Comparison of ENCODE assay signal across 9 cellular contexts in the genomic region with DNA sequence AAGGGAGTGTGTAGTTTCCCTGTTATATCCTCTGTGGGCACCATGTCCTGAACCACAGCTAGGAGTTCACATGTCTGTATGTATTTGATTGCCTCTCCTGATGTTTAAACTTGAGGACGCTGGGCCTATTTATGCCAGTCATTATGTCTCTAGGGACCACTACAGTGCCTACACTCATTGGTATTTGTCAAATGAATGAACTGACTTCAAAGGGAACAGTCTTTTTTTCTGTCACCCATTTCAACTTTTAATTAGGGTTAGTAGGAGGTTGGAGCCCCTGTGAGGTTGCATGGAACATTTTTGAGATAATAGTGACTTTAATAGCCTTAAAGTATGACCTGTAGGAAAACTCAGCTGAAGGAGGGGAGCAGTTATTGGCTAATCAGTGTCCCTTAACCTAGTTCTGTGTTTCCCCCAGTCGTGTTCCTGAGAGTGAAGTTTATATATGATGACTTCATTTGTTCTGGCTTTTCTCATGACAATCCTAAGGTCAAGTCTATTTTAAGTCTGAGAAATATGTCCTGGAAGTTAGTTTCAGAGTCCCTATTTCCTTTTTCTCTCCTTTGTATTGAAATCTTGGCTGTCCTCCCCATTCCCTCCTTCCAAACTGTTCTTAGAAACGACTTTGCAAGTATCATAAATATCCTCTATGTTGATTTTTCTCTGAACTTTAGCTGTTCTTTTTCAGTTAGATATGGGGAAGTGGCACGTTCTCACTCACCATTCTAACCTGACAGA. TPM values are rescaled to one million over a fixed set of nuclear protein-coding genes. Genes with fewer than 3 reads are reported as not detected.
DNase-seq lines count a peak whose midpoint lies in the region; ATAC-seq and TF ChIP-seq lines count a peak whose summit lies in the region.
"Had no signal": no experiment of that assay in that cellular context is flagged by ENCODE, and none has a peak within 500 bp of the region (broad histone marks: within the 10 kb centered on the region; RNA-seq: fewer than 3 reads in every experiment).

No MANE protein-coding gene starts in this region.

- H3K9me3 Mint-ChIP-seq in activated T-cell treated with anti-CD3 and anti-CD28 coated beads, Interleukin-2, amount 50 U/mL, for 4 hours: peaks cover 3% of the 10 kb centered on the region

- peaks cover 3% of the 10 kb centered on the region for H3K36me3 Mint-ChIP-seq in activated T-cell treated with anti-CD3 and anti-CD28 coated beads, Interleukin-2, amount 50 U/mL, for 4 hours (ENCODE audit: insufficient read depth)

- no peak overlapping the region for H3K4me3 Mint-ChIP-seq in activated T-cell treated with anti-CD3 and anti-CD28 coated beads, Interleukin-2, amount 50 U/mL, for 4 hours

- H3K27me3 Mint-ChIP-seq in activated T-cell treated with anti-CD3 and anti-CD28 coated beads, Interleukin-2, amount 50 U/mL, for 4 hours (ENCODE audit: low read depth): no peaks in the 10 kb centered on the region

- peaks cover 86% of the 10 kb centered on the region for H3K79me2 ChIP-seq in SK-N-SH (ENCODE audit: insufficient read depth)

- H4K20me1 ChIP-seq in SK-N-SH (ENCODE audit: insufficient read depth): peaks cover 19% of the 10 kb centered on the region; the same call in 1 of the 2 replicates

- H3K4me1 ChIP-seq in sigmoid colon (peaks cover 0 to 57% (median 48%) of the 10 kb centered on the region in 4 donors), SK-N-SH (ENCODE audit: control insufficient read depth in 1 of 2, insufficient read depth in 2 of 2, low read depth in 1 of 2, low read length in 1 of 2) (peaks cover 5 to 19% of the 10 kb centered on the region in 2 experiments; a peak in 2 of 4 replicates)

- TF ChIP-seq RAD21 in SK-N-SH (IDR thresholded peaks at IDR 0.05; ENCODE audit: low read length): no peak

- peak; percentile 83 for DNase-seq in NCI-H69 (lab: John Stamatoyannopoulos, UW)
- peak; percentile 60 for DNase-seq in glomerular visceral epithelial cell (ENCODE audit: extremely low spot score)
- no peak for DNase-seq in sigmoid colon
- no peak for DNase-seq in activated T-cell treated with anti-CD3 and anti-CD28 coated beads, Interleukin-2, amount 50 U/mL, for 4 hours
- no peak for DNase-seq in activated T-cell treated with anti-CD3 and anti-CD28 coated beads, Interleukin-2, amount 50 U/mL, for 48 hours
- no peak for DNase-seq in NCI-H2227 (lab: John Stamatoyannopoulos, UW; ENCODE audit: unreplicated experiment)
- no peak for DNase-seq in SK-N-SH
- DNase-seq: activated T-cell treated with anti-CD3 and anti-CD28 coated beads, Interleukin-2, amount 50 U/mL, for 1 hour had no signal

- H2AFZ ChIP-seq in SK-N-SH (ENCODE audit: low read depth): no peak overlapping the region

- H3K27me3 ChIP-seq in sigmoid colon (no peaks in the 10 kb centered on the region), SK-N-SH (ENCODE audit: insufficient read depth) (no peaks in the 10 kb centered on the region)

- CTCF ChIA-PET in SK-N-SH (lab: Yijun Ruan, JAX): interaction anchor here (0.6 to 1.4 kb wide), 4 partner anchors 10 to 366 kb away, joined by 3 to 4 read pairs (median 3); no protein-coding TSS in a partner anchor

- TF ChIP-seq CTCF in GM12875 (IDR thresholded peaks at IDR 0.05; ENCODE audit: borderline replicate concordance, insufficient read depth, low read depth, low read length): peak; percentile 29; the same call in 1 of the 2 replicates
- peak in 2 of 4 experiments; percentile 29 to 44 for TF ChIP-seq CTCF in sigmoid colon (IDR thresholded peaks at IDR 0.05)
- TF ChIP-seq CTCF in SK-N-SH (IDR thresholded peaks at IDR 0.05): no peak

- no peaks in the 10 kb centered on the region for H3K36me3 ChIP-seq in sigmoid colon
- no peaks in the 10 kb centered on the region for H3K36me3 ChIP-seq in SK-N-SH (replicated peaks in 1 of 2; ENCODE audit: control insufficient read depth in 1 of 2, insufficient read depth in 2 of 2, low read length in 1 of 2)

- ATAC-seq in activated T-cell treated with anti-CD3 and anti-CD28 coated beads, Interleukin-2, amount 50 U/mL, for 4 hours: no peak

- H3K27ac ChIP-seq in sigmoid colon: peak overlapping the region; percentile 67 to 72 (median 70)
- peak overlapping the region in 1 of 2 experiments; percentile 19; a peak in 1 of 4 replicates for H3K27ac ChIP-seq in SK-N-SH (ENCODE audit: low read depth in 2 of 2, low read length in 1 of 2)

- no peaks in the 10 kb centered on the region for H3K9me2 ChIP-seq in SK-N-SH

- peak in 1 of 4 donors; percentile 41 for TF ChIP-seq EP300 in sigmoid colon (IDR thresholded peaks at IDR 0.05)
- no peak for TF ChIP-seq EP300 in SK-N-SH (IDR thresholded peaks at IDR 0.05; ENCODE audit: borderline replicate concordance in 1 of 2, low read depth in 1 of 2, low read length in 1 of 2)

- 2 to 15% methylated on average over 4 of the region's 4 CpGs for WGBS in sigmoid colon, 2 donors
- WGBS in SK-N-SH (ENCODE audit: low lambda C conversion rate): 73% methylated on average over 4 of the region's 4 CpGs

- no peak overlapping the region for H3K9ac ChIP-seq in SK-N-SH

- POLR2A ChIA-PET in SK-N-SH (lab: Yijun Ruan, JAX): no interaction called here

- intact Hi-C loops in sigmoid colon (cut with DNase I): loop anchor here (2.0 kb wide), 1 partner anchor 30 kb away; a partner anchor contains a TSS

- no peaks in the 10 kb centered on the region for H3F3A ChIP-seq in SK-N-SH (replicated peaks; ENCODE audit: insufficient read depth)

- no peak for TF ChIP-seq POLR2A in sigmoid colon (IDR thresholded peaks at IDR 0.05)

- H3K4me3 ChIP-seq in GM12875 (ENCODE audit: low read depth, low read length): no peak overlapping the region
- H3K4me3 ChIP-seq in sigmoid colon: no peak overlapping the region
- no peak overlapping the region for H3K4me3 ChIP-seq in SK-N-SH (ENCODE audit: low read depth in 2 of 2, low read length in 1 of 2)

- H3K4me1 Mint-ChIP-seq in activated T-cell treated with anti-CD3 and anti-CD28 coated beads, Interleukin-2, amount 50 U/mL, for 4 hours (ENCODE audit: low read depth): peaks cover 50% of the 10 kb centered on the region

- H3K9me3 ChIP-seq in sigmoid colon (no peaks in the 10 kb centered on the region), SK-N-SH (no peaks in the 10 kb centered on the region)

- H3K4me2 ChIP-seq in SK-N-SH: no peak overlapping the region

TF ChIP-seq in SK-N-SH, 30 proteins besides CTCF, POLR2A, EP300 and RAD21:
- TF ChIP-seq POLR2AphosphoS5 (IDR thresholded peaks at IDR 0.05; ENCODE audit: low read depth, low read length) (no peak), YY1 (IDR thresholded peaks at IDR 0.05; ENCODE audit: low read depth) (no peak)
- TF ChIP-seq, protein P1, sequence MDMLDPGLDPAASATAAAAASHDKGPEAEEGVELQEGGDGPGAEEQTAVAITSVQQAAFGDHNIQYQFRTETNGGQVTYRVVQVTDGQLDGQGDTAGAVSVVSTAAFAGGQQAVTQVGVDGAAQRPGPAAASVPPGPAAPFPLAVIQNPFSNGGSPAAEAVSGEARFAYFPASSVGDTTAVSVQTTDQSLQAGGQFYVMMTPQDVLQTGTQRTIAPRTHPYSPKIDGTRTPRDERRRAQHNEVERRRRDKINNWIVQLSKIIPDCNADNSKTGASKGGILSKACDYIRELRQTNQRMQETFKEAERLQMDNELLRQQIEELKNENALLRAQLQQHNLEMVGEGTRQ (IDR thresholded peaks at IDR 0.05; ENCODE audit: borderline replicate concordance, low read depth, low read length): no peak

RNA-seq across cellular contexts. Expression of a gene that starts 29.0 kb away (rescaled TPM):
- total RNA-seq in sigmoid colon: 10 to 100 TPM; 27.8 to 43.2 (median 36.3) TPM
- polyA plus RNA-seq in sigmoid colon (10 to 100 TPM; 39.0 to 45.5 (median 39.8) TPM), SK-N-SH (2012; rRNA removed) (13.4 and 18.7 TPM in 2 replicates)
- total RNA-seq in activated T-cell treated with anti-CD3 and anti-CD28 coated beads, Interleukin-2, amount 50 U/mL, for 4 hours: 10 to 100 TPM; 16.9 to 17.9 (median 17.8) TPM
- polyA plus RNA-seq in SK-N-SH (2012; cell fraction: cytosol; rRNA removed): 14.2 and 15.4 TPM in 2 replicates
- 46.7 and 59.2 TPM in 2 replicates for polyA plus RNA-seq in SK-N-SH (2012; cell fraction: nucleus; rRNA removed)

Comparison
In these comparisons a context has a peak if more than half of its experiments do, and no peak if none do; other contexts are left out.
1. DNase-seq: peak in NCI-H69 (single experiment) and glomerular visceral epithelial cell (single experiment); none in sigmoid colon (single experiment), activated T-cell treated with anti-CD3 and anti-CD28 coated beads, Interleukin-2, amount 50 U/mL, for 4 hours (single experiment), activated T-cell treated with anti-CD3 and anti-CD28 coated beads, Interleukin-2, amount 50 U/mL, for 48 hours (0 of 2), NCI-H2227 (single experiment) and SK-N-SH (single experiment).